8 cellular contexts compared by ENCODE assay signal in genomic region chr2:219689676-219690628, GRCh38.
DNase-seq lines count a peak whose midpoint lies in the region; ATAC-seq and TF ChIP-seq lines count a peak whose summit lies in the region.

No MANE protein-coding gene starts in this region.

- 52% methylated on average over 17 of the region's 17 CpGs for WGBS in hepatocyte (ENCODE audit: low lambda C conversion rate, missing lambda C conversion rate)

- H3K9me3 ChIP-seq in BE2C: no peaks in the 10 kb centered on the region
- no peaks in the 10 kb centered on the region for H3K9me3 ChIP-seq in PC-3 (ENCODE audit: low read length)
- no peaks in the 10 kb centered on the region for H3K9me3 ChIP-seq in hepatocyte (ENCODE audit: low read depth)

- H2AFZ ChIP-seq in PC-3 (ENCODE audit: low read length) (peak overlapping the region; percentile 22; the same call in 1 of the 2 replicates), hepatocyte (no peak overlapping the region)

- POLR2A ChIA-PET in PC-3 (lab: Charles Lee; ENCODE audit: unreplicated experiment): interaction anchor here (0.6 to 1.0 kb wide), 4 partner anchors 31 to 688 kb away, joined by 3 to 7 read pairs (median 3); partner anchors contain the start of gene STK11IP

- CTCF ChIA-PET in PC-3 (lab: Charles Lee): interaction anchor here (0.5 to 2.6 kb wide), 6 partner anchors 44 to 118 kb away, joined by 3 to 14 read pairs (median 4); partner anchors contain the start of genes OBSL1 and STK11IP

- H3K4me2 ChIP-seq in PC-3 (ENCODE audit: low read length): peak overlapping the region; percentile 88
- H3K4me2 ChIP-seq in hepatocyte: no peak overlapping the region

- ATAC-seq in GM18499 (IDR thresholded peaks at IDR 0.05; ENCODE audit: insufficient read depth, unreplicated experiment) (peak; percentile 34), PC-3 (peak; percentile 6; the same call in 1 of the 2 replicates), GM21528 (IDR thresholded peaks at IDR 0.05; ENCODE audit: low FRiP score, unreplicated experiment) (no peak)

- DNase-seq in BE2C (peak; percentile 61), HL-60 (ENCODE audit: low read depth in 1 of 2, low spot score in 1 of 2) (peak; percentile 18 to 56), PC-3 (peak; percentile 79), astrocyte of the hippocampus (ENCODE audit: low read depth, low spot score) (peak; percentile 88), hepatocyte (ENCODE audit: low spot score) (peak; percentile 71)
- peak; percentile 57 for DNase-seq in stimulated activated CD4-positive, alpha-beta T cell treated with anti-CD3 and anti-CD28 coated beads, Interleukin-15, amount 100 ng/mL, for 24 hours

- H3K79me2 ChIP-seq in PC-3 (ENCODE audit: low read length) (no peaks in the 10 kb centered on the region), hepatocyte (no peaks in the 10 kb centered on the region)

- H3K27me3 ChIP-seq in BE2C (peaks cover 13% of the 10 kb centered on the region), HL-60 (ENCODE audit: insufficient read depth, poor library complexity, severe bottlenecking) (peaks cover 8% of the 10 kb centered on the region), PC-3 (ENCODE audit: low read length) (no peaks in the 10 kb centered on the region), hepatocyte (no peaks in the 10 kb centered on the region)

- H3K36me3 ChIP-seq in BE2C (no peaks in the 10 kb centered on the region), PC-3 (ENCODE audit: low read depth, low read length) (no peaks in the 10 kb centered on the region), hepatocyte (replicated peaks; ENCODE audit: insufficient read depth, low read depth) (no peaks in the 10 kb centered on the region)

- TF ChIP-seq CTCF in BE2C (IDR thresholded peaks at IDR 0.05; ENCODE audit: low read depth, low read length) (peak; percentile 69), HL-60 (IDR thresholded peaks at IDR 0.05; ENCODE audit: insufficient read depth, low read length) (peak; percentile 46), PC-3 (conservative IDR thresholded peaks at IDR 0.05; ENCODE audit: low read depth, low read length) (peak; percentile 67), hepatocyte (IDR thresholded peaks at IDR 0.05; ENCODE audit: poor library complexity) (peak; percentile 75)

- no peaks in the 10 kb centered on the region for H3K9me2 ChIP-seq in PC-3 (replicated peaks; ENCODE audit: low read length)
- H3K9me2 ChIP-seq in hepatocyte (replicated peaks; ENCODE audit: insufficient read depth): no peaks in the 10 kb centered on the region

- H3K9ac ChIP-seq in PC-3 (ENCODE audit: low read length): peak overlapping the region; percentile 10; the same call in 1 of the 2 replicates

- H3K4me3 ChIP-seq in BE2C (ENCODE audit: low read depth, low read length) (no peak overlapping the region), HL-60 (replicated peaks; ENCODE audit: insufficient read depth, low read length) (no peak overlapping the region), PC-3 (ENCODE audit: low read length) (no peak overlapping the region), hepatocyte (no peak overlapping the region)

- H3F3A ChIP-seq in PC-3 (ENCODE audit: low read length, unreplicated experiment): peaks cover 7% of the 10 kb centered on the region

- H3K27ac ChIP-seq in HL-60 (replicated peaks) (no peak overlapping the region), PC-3 (ENCODE audit: low read length) (peak overlapping the region; percentile 98), hepatocyte (no peak overlapping the region)

- no TSS peak for BruUV-seq in PC-3 (replicated peaks; lab: Mats Ljungman, UMichigan)

- H3K4me1 ChIP-seq in BE2C: no peaks in the 10 kb centered on the region
- peaks cover 54% of the 10 kb centered on the region for H3K4me1 ChIP-seq in PC-3 (ENCODE audit: insufficient read depth, low read length)
- H3K4me1 ChIP-seq in hepatocyte (ENCODE audit: insufficient read depth): no peaks in the 10 kb centered on the region

- H4K20me1 ChIP-seq in PC-3 (ENCODE audit: low read length) (no peaks in the 10 kb centered on the region), hepatocyte (ENCODE audit: insufficient read depth, poor library complexity, severe bottlenecking) (no peaks in the 10 kb centered on the region)

- intact Hi-C loops in PC-3 (cut with micrococcal nuclease): loop anchor here (1.0 kb wide), 4 partner anchors 34 to 147 kb away; partner anchors contain the start of genes CHPF and STK11IP

Comparison
In these comparisons a context has a peak if more than half of its experiments do, and no peak if none do; other contexts are left out.
1. DNase-seq: peak in every context shown above with its lines; median percentile 88 in astrocyte of the hippocampus; 79 in PC-3; 71 in hepatocyte; 61 in BE2C; 57 in stimulated activated CD4-positive, alpha-beta T cell treated with anti-CD3 and anti-CD28 coated beads, Interleukin-15, amount 100 ng/mL, for 24 hours; 37 in HL-60.